ENCODE assay signal across 9 cellular contexts in genomic region chr15:85750319-85750806, GRCh38. TPM values are rescaled to one million over a fixed set of nuclear protein-coding genes. Genes with fewer than 3 reads are reported as not detected.
DNase-seq lines count a peak whose midpoint lies in the region; ATAC-seq lines count a peak whose summit lies in the region.
"Had no signal": no experiment of that assay in that cellular context is flagged by ENCODE, and none has a peak within 500 bp of the region (broad histone marks: within the 10 kb centered on the region; RNA-seq: fewer than 3 reads in every experiment).

No MANE protein-coding gene starts in this region.

- H3K36me3 Mint-ChIP-seq in stimulated activated naive B cell treated with anti-CD40 and anti-IgM and Interleukin-4, amounts not matched to agents 10 μg/mL and 1 μg/mL and 100 μg/mL, for 72 hours: peaks cover 13 to 39% of the 10 kb centered on the region in 2 donors

- peak; percentile 3 for ATAC-seq in left lobe of liver
- ATAC-seq in stimulated activated naive B cell treated with anti-CD40 and anti-IgM and Interleukin-4, amounts not matched to agents 10 μg/mL and 1 μg/mL and 100 μg/mL, for 72 hours (replicated peaks): peak in 1 of 2 donors; percentile 16
- ATAC-seq in GM18868 (IDR thresholded peaks at IDR 0.05; ENCODE audit: unreplicated experiment): no peak
- ATAC-seq: activated CD8-positive, alpha-beta memory T cell treated with anti-CD3 and anti-CD28 coated beads, Interleukin-2, amount 10 ng/mL, durations not matched to agents 7 days and 5 days had no signal

- H3K27me3 Mint-ChIP-seq in stimulated activated naive B cell treated with anti-CD40 and anti-IgM and Interleukin-4, amounts not matched to agents 10 μg/mL and 1 μg/mL and 100 μg/mL, for 72 hours: no peaks in the 10 kb centered on the region
- H3K27me3 Mint-ChIP-seq: activated CD8-positive, alpha-beta memory T cell treated with anti-CD3 and anti-CD28 coated beads, Interleukin-2, amount 10 ng/mL, durations not matched to agents 7 days and 5 days had no signal

- no peak overlapping the region for H3K4me3 Mint-ChIP-seq in stimulated activated naive B cell treated with anti-CD40 and anti-IgM and Interleukin-4, amounts not matched to agents 10 μg/mL and 1 μg/mL and 100 μg/mL, for 72 hours
- H3K4me3 Mint-ChIP-seq: activated CD8-positive, alpha-beta memory T cell treated with anti-CD3 and anti-CD28 coated beads, Interleukin-2, amount 10 ng/mL, durations not matched to agents 7 days and 5 days had no signal

- peak overlapping the region; percentile 83 for H3K27ac ChIP-seq in cingulate gyrus (ENCODE audit: low read depth, low read length)

- H3K27ac Mint-ChIP-seq in stimulated activated naive B cell treated with anti-CD40 and anti-IgM and Interleukin-4, amounts not matched to agents 10 μg/mL and 1 μg/mL and 100 μg/mL, for 72 hours: peak overlapping the region; percentile 76
- H3K27ac Mint-ChIP-seq: activated CD8-positive, alpha-beta memory T cell treated with anti-CD3 and anti-CD28 coated beads, Interleukin-2, amount 10 ng/mL, durations not matched to agents 7 days and 5 days had no signal

- H3K9me3 Mint-ChIP-seq in stimulated activated naive B cell treated with anti-CD40 and anti-IgM and Interleukin-4, amounts not matched to agents 10 μg/mL and 1 μg/mL and 100 μg/mL, for 72 hours: no peaks in the 10 kb centered on the region

- DNase-seq in NCI-H446 treated with DMSO at 0.1 percent for 48 hours (lab: John Stamatoyannopoulos, UW) (peak; percentile 56), left lobe of liver (ENCODE audit: low spot score) (peak; percentile 51), CD1c-positive myeloid dendritic cell (ENCODE audit: extremely low spot score) (no peak), HK-2 (ENCODE audit: unreplicated experiment) (no peak)
- DNase-seq in stimulated activated naive B cell treated with anti-CD40 and anti-IgM and Interleukin-4, amounts not matched to agents 10 μg/mL and 1 μg/mL and 100 μg/mL, for 72 hours: no peak
- no peak for DNase-seq in activated CD8-positive, alpha-beta memory T cell treated with anti-CD3 and anti-CD28 coated beads for 24 hours
- DNase-seq: activated CD8-positive, alpha-beta memory T cell treated with anti-CD3 and anti-CD28 coated beads, Interleukin-2, amount 10 ng/mL, durations not matched to agents 7 days and 5 days had no signal

- H3K4me1 Mint-ChIP-seq in stimulated activated naive B cell treated with anti-CD40 and anti-IgM and Interleukin-4, amounts not matched to agents 10 μg/mL and 1 μg/mL and 100 μg/mL, for 72 hours: peaks cover 8 to 11% of the 10 kb centered on the region in 2 donors

RNA-seq across cellular contexts. Expression of gene KLHL25, which starts 44.4 kb away (rescaled TPM):
- total RNA-seq in left lobe of liver: 6.7 TPM

Comparison
In these comparisons a context has a peak if more than half of its experiments do, and no peak if none do; other contexts are left out.
1. DNase-seq: peak in NCI-H446 treated with DMSO at 0.1 percent for 48 hours (single experiment) and left lobe of liver (single experiment); none in stimulated activated naive B cell treated with anti-CD40 and anti-IgM and Interleukin-4, amounts not matched to agents 10 μg/mL and 1 μg/mL and 100 μg/mL, for 72 hours (single experiment), CD1c-positive myeloid dendritic cell (single experiment), activated CD8-positive, alpha-beta memory T cell treated with anti-CD3 and anti-CD28 coated beads for 24 hours (single experiment) and HK-2 (single experiment).